Comparison of ENCODE assay signal across 3 cellular contexts in genomic region chr22:46449116-46449691, GRCh38.
A peak's percentile ranks its signal among the peaks of the same experiment; 100 is the strongest.
TF ChIP-seq lines count a peak whose summit lies in the region.

No MANE protein-coding gene starts in this region.

TF ChIP-seq in HEK293, 187 proteins besides CTCF, POLR2A, EP300 and RAD21 (continues in another document):
- peak; percentile 87 for TF ChIP-seq ZNF366 (tag by site-specific recombination; conservative IDR thresholded peaks at IDR 0.05)
- TF ChIP-seq ZNF600 (tag by site-specific recombination; IDR thresholded peaks at IDR 0.05), result no peak
- TF ChIP-seq ZFP37 (tag by site-specific recombination; IDR thresholded peaks at IDR 0.05), result no peak
- peak; percentile 97 for TF ChIP-seq EGR2 (tag by site-specific recombination; IDR thresholded peaks at IDR 0.05; ENCODE audit: low read depth)
- TF ChIP-seq ZNF10 (tag by site-specific recombination; IDR thresholded peaks at IDR 0.05), result no peak
- TF ChIP-seq ZNF76 (tag by site-specific recombination; IDR thresholded peaks at IDR 0.05; ENCODE audit: borderline replicate concordance, low read depth), result no peak
- TF ChIP-seq ZNF768 (tag by site-specific recombination; IDR thresholded peaks at IDR 0.05), result no peak
- TF ChIP-seq GLIS2 (tag by site-specific recombination; IDR thresholded peaks at IDR 0.05), result no peak
- no peak for TF ChIP-seq ZNF777 (tag by site-specific recombination; IDR thresholded peaks at IDR 0.05; ENCODE audit: borderline replicate concordance)
- no peak for TF ChIP-seq ZNF596 (tag by site-specific recombination; IDR thresholded peaks at IDR 0.05)
- no peak for TF ChIP-seq ZBTB6 (tag by site-specific recombination; IDR thresholded peaks at IDR 0.05)
- no peak for TF ChIP-seq ZSCAN23 (tag by site-specific recombination; IDR thresholded peaks at IDR 0.05)
- no peak for TF ChIP-seq ZNF169 (tag by site-specific recombination; IDR thresholded peaks at IDR 0.05)
- no peak for TF ChIP-seq ZNF2 (tag by site-specific recombination; IDR thresholded peaks at IDR 0.05)
- no peak for TF ChIP-seq ZNF155 (tag by site-specific recombination; IDR thresholded peaks at IDR 0.05)
- no peak for TF ChIP-seq ZNF747 (tag by site-specific recombination; IDR thresholded peaks at IDR 0.05)
- TF ChIP-seq KLF10 (tag by site-specific recombination; IDR thresholded peaks at IDR 0.05), result no peak
- no peak for TF ChIP-seq ZFP3 (tag by site-specific recombination; IDR thresholded peaks at IDR 0.05; ENCODE audit: low read depth)
- TF ChIP-seq ZNF311 (tag by site-specific recombination; IDR thresholded peaks at IDR 0.05; ENCODE audit: borderline replicate concordance), result no peak
- TF ChIP-seq PRDM10 (tag by site-specific recombination; IDR thresholded peaks at IDR 0.05), result no peak
- no peak for TF ChIP-seq TCF7L2 (IDR thresholded peaks at IDR 0.05; ENCODE audit: borderline replicate concordance, low read depth, low read length)
- TF ChIP-seq ZNF48 (tag by site-specific recombination; IDR thresholded peaks at IDR 0.05), result no peak
- peak; percentile 59 for TF ChIP-seq ZBTB17 (tag by site-specific recombination; IDR thresholded peaks at IDR 0.05)

TF ChIP-seq in IMR-90, 13 proteins besides CTCF, POLR2A, EP300 and RAD21:
- TF ChIP-seq CHD1 (IDR thresholded peaks at IDR 0.05; ENCODE audit: low read depth, low read length) (no peak), BHLHE40 (IDR thresholded peaks at IDR 0.05; ENCODE audit: low read depth, low read length) (no peak), RCOR1 (IDR thresholded peaks at IDR 0.05; ENCODE audit: insufficient replicate concordance, low read length) (no peak), MXI1 (IDR thresholded peaks at IDR 0.05; ENCODE audit: borderline replicate concordance, low read depth, low read length) (no peak), FOS (IDR thresholded peaks at IDR 0.05; ENCODE audit: low read depth, low read length) (no peak), USF2 (IDR thresholded peaks at IDR 0.05; ENCODE audit: low read depth, low read length) (no peak), RFX5 (IDR thresholded peaks at IDR 0.05; ENCODE audit: low read depth, low read length) (no peak), MAZ (IDR thresholded peaks at IDR 0.05; ENCODE audit: borderline replicate concordance, low read depth, low read length) (no peak), NFE2L2 (IDR thresholded peaks at IDR 0.05; ENCODE audit: low read depth, low read length) (no peak), SMC3 (IDR thresholded peaks at IDR 0.05; ENCODE audit: low read depth, low read length) (no peak), ELK1 (IDR thresholded peaks at IDR 0.05; ENCODE audit: borderline replicate concordance, low read depth, low read length) (no peak), MAFK (IDR thresholded peaks at IDR 0.05; ENCODE audit: low read depth, low read length) (no peak)

TF ChIP-seq in H1, 55 proteins besides CTCF, POLR2A, EP300 and RAD21:
- TF ChIP-seq CHD2 (IDR thresholded peaks at IDR 0.05; ENCODE audit: low read length) (no peak), TCF12 (IDR thresholded peaks at IDR 0.05; ENCODE audit: low read depth, low read length) (no peak), BACH1 (IDR thresholded peaks at IDR 0.05; ENCODE audit: low read length) (no peak), SP4 (IDR thresholded peaks at IDR 0.05; ENCODE audit: low read length) (no peak), NANOG (IDR thresholded peaks at IDR 0.05; ENCODE audit: insufficient read depth, low read depth, low read length, poor library complexity, severe bottlenecking) (no peak), HDAC2 (IDR thresholded peaks at IDR 0.05; ENCODE audit: borderline replicate concordance in 1 of 2, low read depth in 2 of 2, low read length in 2 of 2) (no peak), KDM5A (IDR thresholded peaks at IDR 0.05; ENCODE audit: low read length) (no peak), TAF1 (IDR thresholded peaks at IDR 0.05; ENCODE audit: low read depth, low read length) (no peak), MAFK (IDR thresholded peaks at IDR 0.05; ENCODE audit: low read depth, low read length) (no peak), SP1 (IDR thresholded peaks at IDR 0.05; ENCODE audit: low read depth, low read length) (no peak), CREB1 (IDR thresholded peaks at IDR 0.05) (no peak), KDM4A (IDR thresholded peaks at IDR 0.05; ENCODE audit: low read depth, low read length, severe bottlenecking) (no peak), YY1 (IDR thresholded peaks at IDR 0.05; ENCODE audit: low read depth, low read length) (no peak), TBP (IDR thresholded peaks at IDR 0.05; ENCODE audit: low read depth, low read length) (no peak), NRF1 (IDR thresholded peaks at IDR 0.05; ENCODE audit: low read depth, low read length) (no peak), KDM1A (IDR thresholded peaks at IDR 0.05; ENCODE audit: borderline replicate concordance, low read length) (no peak), POU5F1 (IDR thresholded peaks at IDR 0.05; ENCODE audit: low read depth, low read length) (no peak)
